8 cellular contexts compared by ENCODE assay signal in the genomic region with DNA sequence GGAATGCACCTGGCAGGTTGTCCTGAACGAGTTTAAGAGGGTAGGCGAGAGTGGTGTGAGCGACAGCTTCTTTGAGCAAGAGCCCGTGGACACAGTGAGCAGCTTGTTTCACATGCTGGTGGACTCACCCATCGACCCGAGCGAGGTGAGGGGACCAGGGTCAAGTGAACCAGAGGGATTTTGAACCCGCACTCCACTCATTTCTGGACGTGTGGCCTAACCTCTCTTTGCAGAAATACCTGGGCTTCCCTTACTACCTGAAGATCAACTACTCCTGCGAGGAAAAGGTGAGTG. TPM values are rescaled to one million over a fixed set of nuclear protein-coding genes. Genes with fewer than 3 reads are reported as not detected.
DNase-seq lines count a peak whose midpoint lies in the region; ATAC-seq and TF ChIP-seq lines count a peak whose summit lies in the region.

No MANE protein-coding gene starts in this region.

- H3K36me3 ChIP-seq in CD4-positive, CD25-positive, alpha-beta regulatory T cell (ENCODE audit: control insufficient read depth, insufficient read depth, low read length), result no peaks in the 10 kb centered on the region
- no peaks in the 10 kb centered on the region for H3K36me3 ChIP-seq in MG63
- no peaks in the 10 kb centered on the region for H3K36me3 ChIP-seq in neuronal stem cell (replicated peaks in 1 of 2; ENCODE audit: control insufficient read depth in 2 of 2, insufficient read depth in 2 of 2, low read length in 2 of 2)

- peak overlapping the region; percentile 82 for H2AK5ac ChIP-seq in neuronal stem cell (ENCODE audit: low read depth, low read length)

- no peak overlapping the region for H4K8ac ChIP-seq in neuronal stem cell (ENCODE audit: low read depth, low read length)

- H3K14ac ChIP-seq in neuronal stem cell (ENCODE audit: low read length), result peak overlapping the region; percentile 83

- ATAC-seq in CD4-positive, CD25-positive, alpha-beta regulatory T cell (ENCODE audit: low read depth in 2 of 2), result no peak
- ATAC-seq in HG02588 (IDR thresholded peaks at IDR 0.05; ENCODE audit: unreplicated experiment), result no peak

- DNase-seq in CD4-positive, CD25-positive, alpha-beta regulatory T cell, result no peak
- DNase-seq in MG63 (no peak), dorsolateral prefrontal cortex (no peak), neuronal stem cell (ENCODE audit: low spot score) (no peak), SK-N-DZ (ENCODE audit: low spot score) (no peak), HPDE6-E6E7 (ENCODE audit: extremely low spot score) (no peak), NCI-H1105 (lab: John Stamatoyannopoulos, UW) (no peak)

- H3K9ac ChIP-seq in neuronal stem cell (ENCODE audit: low read depth, low read length, poor library complexity), result peak overlapping the region; percentile 92

- H2BK15ac ChIP-seq in neuronal stem cell (ENCODE audit: low read length), result peak overlapping the region; percentile 97

- peak overlapping the region; percentile 99 for H2AFZ ChIP-seq in neuronal stem cell (ENCODE audit: low read length)

- peaks cover 14% of the 10 kb centered on the region for H3K4me1 ChIP-seq in CD4-positive, CD25-positive, alpha-beta regulatory T cell (ENCODE audit: control insufficient read depth, insufficient read depth, low read length, poor library complexity, severe bottlenecking)
- H3K4me1 ChIP-seq in neuronal stem cell (ENCODE audit: control insufficient read depth in 2 of 2, insufficient read depth in 1 of 2, low read depth in 1 of 2, low read length in 2 of 2), result peaks cover 9 to 11% of the 10 kb centered on the region in 2 donors

- no CpG with 5 or more reads among the region's 10 CpGs for WGBS in neuronal stem cell (ENCODE audit: extremely low coverage in 2 of 2, insufficient read length in 2 of 2, insufficient replicate concordance in 1 of 2), 2 donors

- H3K4me3 ChIP-seq in CD4-positive, CD25-positive, alpha-beta regulatory T cell (ENCODE audit: low read depth, low read length), result peak overlapping the region; percentile 59
- peak overlapping the region; percentile 62 for H3K4me3 ChIP-seq in MG63
- H3K4me3 ChIP-seq in dorsolateral prefrontal cortex, result peak overlapping the region; percentile 57 to 91 (median 78)
- H3K4me3 ChIP-seq in neuronal stem cell (ENCODE audit: low read length in 2 of 2), result peak overlapping the region; percentile 72 to 89

- H4K91ac ChIP-seq in neuronal stem cell (ENCODE audit: low read depth, low read length, poor library complexity), result peak overlapping the region; percentile 58

- H2BK12ac ChIP-seq in neuronal stem cell (ENCODE audit: low read length), result peak overlapping the region; percentile 65

- intact Hi-C loops in dorsolateral prefrontal cortex (cut with DNase I), result loop anchor here in 1 of 2 donors (10.0 kb wide), 1 partner anchor 433 kb away; a partner anchor contains a TSS

- no peak overlapping the region for H2BK120ac ChIP-seq in neuronal stem cell (ENCODE audit: low read depth, low read length)

- peak overlapping the region; percentile 100 for H3K4me2 ChIP-seq in neuronal stem cell (ENCODE audit: insufficient read depth, low read length, poor library complexity, severe bottlenecking)

- H3K27me3 Mint-ChIP-seq in CD4-positive, CD25-positive, alpha-beta regulatory T cell, result no peaks in the 10 kb centered on the region

- H3K27ac ChIP-seq in CD4-positive, CD25-positive, alpha-beta regulatory T cell (ENCODE audit: insufficient read depth, low read length, poor library complexity, severe bottlenecking), result peak overlapping the region; percentile 96
- peak overlapping the region in 37 of 59 donors; percentile 73 to 99 (median 95) for H3K27ac ChIP-seq in dorsolateral prefrontal cortex
- no peak overlapping the region for H3K27ac ChIP-seq in neuronal stem cell (replicated peaks; ENCODE audit: low read length)

- no peaks in the 10 kb centered on the region for H3K9me3 Mint-ChIP-seq in CD4-positive, CD25-positive, alpha-beta regulatory T cell

- no peak for TF ChIP-seq CTCF in dorsolateral prefrontal cortex (IDR thresholded peaks at IDR 0.05 in 54 of 56, conservative IDR thresholded peaks at IDR 0.05 in 2 of 56; ENCODE audit: low read depth in 1 of 56, partially characterized antibody in 56 of 56)

- H3K9me3 ChIP-seq in CD4-positive, CD25-positive, alpha-beta regulatory T cell (ENCODE audit: control insufficient read depth in 2 of 2, low read length in 2 of 2), result no peaks in the 10 kb centered on the region
- H3K9me3 ChIP-seq in MG63, result no peaks in the 10 kb centered on the region
- peaks cover 0 to 3% of the 10 kb centered on the region in 2 donors for H3K9me3 ChIP-seq in neuronal stem cell (replicated peaks in 1 of 2; ENCODE audit: control insufficient read depth in 2 of 2, insufficient read depth in 1 of 2, low read depth in 1 of 2, low read length in 2 of 2)

- H3K36me3 Mint-ChIP-seq in CD4-positive, CD25-positive, alpha-beta regulatory T cell, result no peaks in the 10 kb centered on the region

- H3K27me3 ChIP-seq in CD4-positive, CD25-positive, alpha-beta regulatory T cell (ENCODE audit: control insufficient read depth, insufficient read depth, low read length), result no peaks in the 10 kb centered on the region
- H3K27me3 ChIP-seq in MG63, result no peaks in the 10 kb centered on the region
- H3K27me3 ChIP-seq in dorsolateral prefrontal cortex, result no peaks in the 10 kb centered on the region
- H3K27me3 ChIP-seq in neuronal stem cell (ENCODE audit: control insufficient read depth in 3 of 3, insufficient read depth in 3 of 3, low read depth in 1 of 3, low read length in 3 of 3), result no peaks in the 10 kb centered on the region

- H3K23ac ChIP-seq in neuronal stem cell (ENCODE audit: low read depth, low read length, poor library complexity), result peak overlapping the region; percentile 92

- peak overlapping the region; percentile 95 for H3K18ac ChIP-seq in neuronal stem cell (ENCODE audit: low read length)

- H3K4me1 Mint-ChIP-seq in CD4-positive, CD25-positive, alpha-beta regulatory T cell, result peaks cover 0 to 28% (median 6%) of the 10 kb centered on the region in 4 donors

- H3K79me1 ChIP-seq in neuronal stem cell (ENCODE audit: low read depth, low read length), result no peaks in the 10 kb centered on the region

- peak overlapping the region; percentile 94 to 98 (median 96) for H3K4me3 Mint-ChIP-seq in CD4-positive, CD25-positive, alpha-beta regulatory T cell

- no peak overlapping the region for H3K4ac ChIP-seq in neuronal stem cell (ENCODE audit: low read length)

- H3K27ac Mint-ChIP-seq in CD4-positive, CD25-positive, alpha-beta regulatory T cell, result peak overlapping the region; percentile 83 to 100 (median 98)

- no peak overlapping the region for H2BK5ac ChIP-seq in neuronal stem cell (ENCODE audit: low read length)

RNA-seq across cellular contexts. Expression of a gene that starts 1.7 kb away (rescaled TPM):
- total RNA-seq in CD4-positive, CD25-positive, alpha-beta regulatory T cell, result 12.6 TPM
- 1 to 10 TPM; 1.0 to 4.3 (median 1.9) TPM for polyA plus RNA-seq in CD4-positive, CD25-positive, alpha-beta regulatory T cell
- 0.25 and 2.3 TPM in 2 replicates for total RNA-seq in MG63 (2014; rRNA removed; shearing (Covaris generic); ENCODE audit: low replicate concordance)
- 10 to 100 TPM in 88 of 120 experiments, 1 to 10 TPM in 32; 5.7 to 29.9 (median 13.4) TPM for total RNA-seq in dorsolateral prefrontal cortex
- 3.1 TPM for polyA plus RNA-seq in neuronal stem cell (2013, experiment 1 of 2)
- 3.7 TPM for polyA plus RNA-seq in neuronal stem cell (2013, experiment 2 of 2)
- 0.85 and 3.7 TPM in 2 replicates for polyA plus RNA-seq in SK-N-DZ (2014; cell fraction: cytosol; rRNA removed)
- 2.0 and 5.3 TPM in 2 replicates for polyA plus RNA-seq in SK-N-DZ (2014; cell fraction: nucleus; rRNA removed)

RNA-seq across cellular contexts. Expression of a gene that starts 17.7 kb away (rescaled TPM):
- 8.7 TPM for total RNA-seq in CD4-positive, CD25-positive, alpha-beta regulatory T cell
- polyA plus RNA-seq in CD4-positive, CD25-positive, alpha-beta regulatory T cell, result 1 to 10 TPM; 2.6 to 4.6 (median 2.7) TPM
- total RNA-seq in MG63 (2014; rRNA removed; shearing (Covaris generic); ENCODE audit: low replicate concordance), result 6.6 and 9.7 TPM in 2 replicates
- 1 to 10 TPM in 110 of 120 experiments, under 1 TPM in 10; 0.64 to 3.9 (median 1.7) TPM for total RNA-seq in dorsolateral prefrontal cortex
- 0.49 TPM for polyA plus RNA-seq in neuronal stem cell (2013, experiment 1 of 2)
- 0.43 TPM for polyA plus RNA-seq in neuronal stem cell (2013, experiment 2 of 2)
- 0.06 and 0.25 TPM in 2 replicates for polyA plus RNA-seq in SK-N-DZ (2014; cell fraction: cytosol; rRNA removed)
- polyA plus RNA-seq in SK-N-DZ (2014; cell fraction: nucleus; rRNA removed), result 0.03 and 0.05 TPM in 2 replicates

RNA-seq across cellular contexts. Expression of a gene that starts 21.6 kb away (rescaled TPM):
- 22.9 TPM for total RNA-seq in CD4-positive, CD25-positive, alpha-beta regulatory T cell
- 10 to 100 TPM; 34.4 to 47.7 (median 36.8) TPM for polyA plus RNA-seq in CD4-positive, CD25-positive, alpha-beta regulatory T cell
- total RNA-seq in MG63 (2014; rRNA removed; shearing (Covaris generic); ENCODE audit: low replicate concordance), result 192 and 294 TPM in 2 replicates
- total RNA-seq in dorsolateral prefrontal cortex, result 10 to 100 TPM; 31.5 to 70.0 (median 48.6) TPM
- polyA plus RNA-seq in neuronal stem cell (2013, experiment 1 of 2), result 67.9 TPM
- 67.6 TPM for polyA plus RNA-seq in neuronal stem cell (2013, experiment 2 of 2)
- polyA plus RNA-seq in SK-N-DZ (2014; cell fraction: cytosol; rRNA removed), result 73.2 and 80.4 TPM in 2 replicates
- polyA plus RNA-seq in SK-N-DZ (2014; cell fraction: nucleus; rRNA removed), result 65.2 and 72.6 TPM in 2 replicates

RNA-seq across cellular contexts. Expression of a gene that starts 33.3 kb away (rescaled TPM):
- not detected for total RNA-seq in CD4-positive, CD25-positive, alpha-beta regulatory T cell
- not detected for polyA plus RNA-seq in CD4-positive, CD25-positive, alpha-beta regulatory T cell
- not detected in 2 replicates for total RNA-seq in MG63 (2014; rRNA removed; shearing (Covaris generic); ENCODE audit: low replicate concordance)
- 1 to 10 TPM in 38 of 120 experiments, under 1 TPM in 1, not detected in 81; 1.00 to 5.1 (median 2.0) TPM for total RNA-seq in dorsolateral prefrontal cortex
- polyA plus RNA-seq in neuronal stem cell (2013, experiment 1 of 2), result not detected
- not detected for polyA plus RNA-seq in neuronal stem cell (2013, experiment 2 of 2)
- polyA plus RNA-seq in SK-N-DZ (2014; cell fraction: cytosol; rRNA removed), result not detected in 2 replicates
- polyA plus RNA-seq in SK-N-DZ (2014; cell fraction: nucleus; rRNA removed), result not detected in 2 replicates

RNA-seq across cellular contexts. Expression of a gene that starts 37.1 kb away (rescaled TPM):
- 104 TPM for total RNA-seq in CD4-positive, CD25-positive, alpha-beta regulatory T cell
- 100 to 1,000 TPM; 177 to 254 (median 222) TPM for polyA plus RNA-seq in CD4-positive, CD25-positive, alpha-beta regulatory T cell
- 509 and 658 TPM in 2 replicates for total RNA-seq in MG63 (2014; rRNA removed; shearing (Covaris generic); ENCODE audit: low replicate concordance)
- 100 to 1,000 TPM in 115 of 120 experiments, 10 to 100 TPM in 5; 65.8 to 185 (median 140) TPM for total RNA-seq in dorsolateral prefrontal cortex
- 142 TPM for polyA plus RNA-seq in neuronal stem cell (2013, experiment 1 of 2)
- polyA plus RNA-seq in neuronal stem cell (2013, experiment 2 of 2), result 138 TPM
- 321 and 441 TPM in 2 replicates for polyA plus RNA-seq in SK-N-DZ (2014; cell fraction: cytosol; rRNA removed)
- polyA plus RNA-seq in SK-N-DZ (2014; cell fraction: nucleus; rRNA removed), result 139 and 164 TPM in 2 replicates
